Comparison of ENCODE assay signal across 9 cellular contexts in the genomic region with DNA sequence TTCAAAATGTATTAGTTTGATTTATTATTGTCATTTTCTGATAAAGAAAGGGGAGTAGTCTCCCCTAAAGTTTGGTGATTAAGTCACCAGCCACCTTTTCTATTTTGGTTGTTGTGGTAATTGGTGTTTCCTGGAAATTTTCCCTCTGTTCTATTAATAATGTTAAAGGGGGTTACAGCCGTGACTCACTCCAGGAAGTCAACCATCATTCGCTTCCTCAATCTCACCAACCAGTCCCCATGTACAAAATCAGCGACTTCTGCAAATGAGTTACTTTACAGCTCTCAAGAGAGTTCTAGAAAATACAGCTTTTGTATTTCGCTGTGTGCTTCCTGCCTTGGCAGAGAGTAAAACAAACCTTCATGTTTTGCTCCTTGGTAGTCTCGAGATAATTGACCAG.
DNase-seq lines count a peak whose midpoint lies in the region; ATAC-seq and TF ChIP-seq lines count a peak whose summit lies in the region.
"Had no signal": no experiment of that assay in that cellular context is flagged by ENCODE, and none has a peak within 500 bp of the region (broad histone marks: within the 10 kb centered on the region; RNA-seq: fewer than 3 reads in every experiment).

No MANE protein-coding gene starts in this region.

- H3K4me1 ChIP-seq in heart left ventricle (peaks cover 4 to 42% (median 22%) of the 10 kb centered on the region in 12 donors), suprapubic skin (peaks cover 5% of the 10 kb centered on the region)

- intact Hi-C loops in heart left ventricle (cut with DNase I): no loop called here

- TF ChIP-seq EP300 in suprapubic skin (IDR thresholded peaks at IDR 0.05): no peak

- TF ChIP-seq CTCF in heart left ventricle (IDR thresholded peaks at IDR 0.05): no peak
- no peak for TF ChIP-seq CTCF in suprapubic skin (IDR thresholded peaks at IDR 0.05)

- peak; percentile 5 for DNase-seq in activated CD4-positive, alpha-beta T cell treated with anti-CD3 and anti-CD28 coated beads for 48 hours
- DNase-seq in activated CD4-positive, alpha-beta T cell treated with anti-CD3 and anti-CD28 coated beads, Interleukin-2, amount 50 U/mL, for 48 hours: no peak
- DNase-seq in SKM-1 treated with dmso at 0.1 percent for 144 hours (lab: John Stamatoyannopoulos, UW; ENCODE audit: unreplicated experiment): peak; percentile 86
- DNase-seq in heart left ventricle: peak in 1 of 5 donors; percentile 26
- no peak for DNase-seq in suprapubic skin (ENCODE audit: low spot score in 2 of 2)
- no peak for DNase-seq in hippocampal formation (lab: John Stamatoyannopoulos, UW)
- no peak for DNase-seq in HCEC 1CT

- WGBS in heart left ventricle, 4 donors: 41 to 60% (median 46%) methylated on average over 5 of the region's 5 CpGs
- WGBS in suprapubic skin: 66% methylated on average over 5 of the region's 5 CpGs

- no peak overlapping the region for H3K4me3 ChIP-seq in heart left ventricle
- H3K4me3 ChIP-seq in suprapubic skin: no peak overlapping the region

- TF ChIP-seq POLR2A in heart left ventricle (IDR thresholded peaks at IDR 0.05) (no peak), suprapubic skin (IDR thresholded peaks at IDR 0.05) (no peak)

- ATAC-seq in HG03045 (IDR thresholded peaks at IDR 0.05; ENCODE audit: unreplicated experiment) (peak; percentile 72), heart left ventricle (peak; percentile 7 to 89 (median 80))

- no peaks in the 10 kb centered on the region for H3K9me3 ChIP-seq in heart left ventricle
- H3K9me3 ChIP-seq in suprapubic skin: no peaks in the 10 kb centered on the region

- H3K27ac ChIP-seq in heart left ventricle: peak overlapping the region in 10 of 12 donors; percentile 12 to 74 (median 30)
- peak overlapping the region; percentile 3 for H3K27ac ChIP-seq in suprapubic skin
- H3K27ac ChIP-seq: VCaP had no signal

- H3K27me3 ChIP-seq in heart left ventricle (no peaks in the 10 kb centered on the region), suprapubic skin (no peaks in the 10 kb centered on the region)

- H3K36me3 ChIP-seq in heart left ventricle (peaks cover 0 to 2% (median 0%) of the 10 kb centered on the region in 9 donors), suprapubic skin (no peaks in the 10 kb centered on the region)

Comparison
In these comparisons a context has a peak if more than half of its experiments do, and no peak if none do; other contexts are left out.
1. DNase-seq: peak in activated CD4-positive, alpha-beta T cell treated with anti-CD3 and anti-CD28 coated beads for 48 hours (single experiment) and SKM-1 treated with dmso at 0.1 percent for 144 hours (single experiment); none in activated CD4-positive, alpha-beta T cell treated with anti-CD3 and anti-CD28 coated beads, Interleukin-2, amount 50 U/mL, for 48 hours (0 of 2), suprapubic skin (0 of 2), hippocampal formation (0 of 2) and HCEC 1CT (single experiment).